9 cellular contexts compared by ENCODE assay signal in the genomic region with DNA sequence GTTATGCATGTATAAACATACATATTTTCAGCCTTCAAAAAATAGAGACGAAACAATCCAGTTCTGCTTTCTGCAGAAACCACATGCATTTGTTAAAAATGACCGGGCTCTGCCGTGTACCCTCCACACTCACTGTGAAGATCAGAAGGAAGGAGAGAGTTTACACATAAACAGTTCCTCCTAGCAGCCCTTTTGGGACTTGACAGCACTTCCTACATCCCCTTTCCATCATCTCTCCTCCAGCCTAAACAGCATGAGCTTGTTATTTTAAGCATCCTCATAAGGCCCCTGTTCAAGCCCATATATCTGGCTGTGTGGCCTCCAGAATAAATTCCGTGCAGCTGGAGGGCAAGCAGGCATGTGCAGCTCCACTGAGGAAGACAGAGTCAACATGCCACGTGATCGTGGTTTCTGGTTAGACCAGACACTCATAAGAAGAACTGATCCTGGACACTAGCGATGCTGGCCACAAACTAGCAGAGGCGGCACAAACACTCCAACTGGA. TPM values are rescaled to one million over a fixed set of nuclear protein-coding genes. Genes with fewer than 3 reads are reported as not detected.
A peak's percentile ranks its signal among the peaks of the same experiment; 100 is the strongest.
DNase-seq lines count a peak whose midpoint lies in the region; ATAC-seq and TF ChIP-seq lines count a peak whose summit lies in the region.
"Had no signal": no experiment of that assay in that cellular context is flagged by ENCODE, and none has a peak within 500 bp of the region (broad histone marks: within the 10 kb centered on the region; RNA-seq: fewer than 3 reads in every experiment).

No MANE protein-coding gene starts in this region.

- TF ChIP-seq CTCF in GM12865 (IDR thresholded peaks at IDR 0.05; ENCODE audit: insufficient read depth, low read depth, low read length, missing control alignments) (no peak), osteoblast (IDR thresholded peaks at IDR 0.05; ENCODE audit: extremely low read depth, low read depth, low read length) (no peak)

- H3K4me2 ChIP-seq in osteoblast (ENCODE audit: insufficient read depth, low read length), result no peak overlapping the region

- H2AFZ ChIP-seq in osteoblast (ENCODE audit: low read length), result no peak overlapping the region

- no peak for TF ChIP-seq POLR2A in erythroblast (IDR thresholded peaks at IDR 0.05; ENCODE audit: low read length)

- H4K20me1 ChIP-seq in osteoblast (ENCODE audit: insufficient read depth, low read length), result no peaks in the 10 kb centered on the region

- peak overlapping the region; percentile 7; the same call in 1 of the 2 replicates for H3K4me3 ChIP-seq in GM12865 (ENCODE audit: low read depth, low read length)
- no peak overlapping the region for H3K4me3 ChIP-seq in osteoblast (ENCODE audit: insufficient read depth, low read length)
- H3K4me3 ChIP-seq: heart right ventricle had no signal

- peaks cover 25% of the 10 kb centered on the region for H3K36me3 ChIP-seq in osteoblast (ENCODE audit: insufficient read depth, low read length)

- peak; percentile 76 for ATAC-seq in GM21360 (IDR thresholded peaks at IDR 0.05; ENCODE audit: unreplicated experiment)
- ATAC-seq in HG03457 (IDR thresholded peaks at IDR 0.05; ENCODE audit: unreplicated experiment), result peak; percentile 73
- peak; percentile 52 for ATAC-seq in esophagus mucosa

- H3K9me3 ChIP-seq in osteoblast (ENCODE audit: low read depth, low read length), result no peaks in the 10 kb centered on the region
- H3K9me3 ChIP-seq: heart right ventricle had no signal

- no peaks in the 10 kb centered on the region for H3K27me3 ChIP-seq in osteoblast (ENCODE audit: insufficient read depth, low read length)
- H3K27me3 ChIP-seq: heart right ventricle had no signal

- no peak overlapping the region for H3K27ac ChIP-seq in osteoblast (ENCODE audit: low read depth, low read length)

- peak; percentile 92 for DNase-seq in GM12865 (ENCODE audit: low read depth)
- DNase-seq in erythroblast (lab: John Stamatoyannopoulos, UW), result no peak
- no peak for DNase-seq in AG20443 (ENCODE audit: low spot score)
- no peak for DNase-seq in NCI-H1930 (lab: John Stamatoyannopoulos, UW)
- no peak for DNase-seq in osteoblast (ENCODE audit: insufficient read length, low spot score, missing footprints)
- DNase-seq: heart right ventricle had no signal

- no peaks in the 10 kb centered on the region for H3K79me2 ChIP-seq in osteoblast (ENCODE audit: insufficient read depth, low read length)

- no peaks in the 10 kb centered on the region for H3K4me1 ChIP-seq in osteoblast (ENCODE audit: insufficient read depth, low read length)

RNA-seq across cellular contexts. Expression of gene NIPAL4, which starts 42.2 kb away (rescaled TPM):
- total RNA-seq in esophagus mucosa, result 31.2 TPM
- total RNA-seq in osteoblast, result 0.36 TPM in 1 of 2 replicates, not detected in the other

Comparison
In these comparisons a context has a peak if more than half of its experiments do, and no peak if none do; other contexts are left out.
1. RNA of gene NIPAL4, which starts 42.2 kb away (total RNA-seq): 31.2 TPM in esophagus mucosa (single experiment); 0.36 TPM in osteoblast; every median in the first group is over 10 times any median in the second.
2. Peak in every context shown above with its lines, with median percentiles within 50 percentile points of each other: ATAC-seq.